In genomic region chr18:48184118-48184517, GRCh38 we compare ENCODE assay signal across 21 cellular contexts.
"Had no signal": no experiment of that assay in that cellular context is flagged by ENCODE, and none has a peak within 500 bp of the region (broad histone marks: within the 10 kb centered on the region; RNA-seq: fewer than 3 reads in every experiment).

No MANE protein-coding gene starts in this region.

- H3K4me3 ChIP-seq: coronary artery, heart right ventricle, mucosa of descending colon, thoracic aorta had no signal

- H3K4me2 ChIP-seq: SK-N-SH had no signal

- H3K9ac ChIP-seq: SK-N-SH had no signal

- DNase-seq: activated CD4-positive, alpha-beta memory T cell treated with anti-CD3 and anti-CD28 coated beads for 36 hours; activated gamma-delta T cell; activated T-cell treated with anti-CD3 and anti-CD28 coated beads, Interleukin-2, amount 50 U/mL, for 48 hours; central memory CD4-positive, alpha-beta T cell; effector CD4-positive, alpha-beta T cell; heart right ventricle; left cardiac atrium; mucosa of descending colon; naive thymus-derived CD4-positive, alpha-beta T cell; posterior cingulate gyrus; right cardiac atrium; SK-N-SH; stimulated activated naive CD8-positive, alpha-beta T cell treated with anti-CD3 and anti-CD28 coated beads, Interleukin-15, amount 100 ng/mL, for 72 hours; T-helper 1 cell; T1000; WERI-Rb-1 had no signal

- H3K4me3 Mint-ChIP-seq: activated CD4-positive, alpha-beta memory T cell treated with anti-CD3 and anti-CD28 coated beads for 36 hours; activated naive CD8-positive, alpha-beta T cell; naive thymus-derived CD4-positive, alpha-beta T cell; stimulated activated naive CD8-positive, alpha-beta T cell treated with anti-CD3 and anti-CD28 coated beads, Interleukin-15, amount 100 ng/mL, for 72 hours had no signal

- H3K27ac ChIP-seq: coronary artery, heart right ventricle, thoracic aorta, WERI-Rb-1 had no signal

- H3K27ac Mint-ChIP-seq: activated CD4-positive, alpha-beta memory T cell treated with anti-CD3 and anti-CD28 coated beads for 36 hours; activated naive CD8-positive, alpha-beta T cell; naive thymus-derived CD4-positive, alpha-beta T cell had no signal

- FAIRE-seq: frontal cortex had no signal

- H3K9me3 Mint-ChIP-seq: activated CD4-positive, alpha-beta memory T cell treated with anti-CD3 and anti-CD28 coated beads for 36 hours; brain; stimulated activated naive CD8-positive, alpha-beta T cell treated with anti-CD3 and anti-CD28 coated beads, Interleukin-15, amount 100 ng/mL, for 72 hours had no signal

- H3K36me3 ChIP-seq: heart right ventricle, thoracic aorta, WERI-Rb-1 had no signal

- ATAC-seq: mucosa of descending colon; naive thymus-derived CD4-positive, alpha-beta T cell; right cardiac atrium; stimulated activated naive CD8-positive, alpha-beta T cell treated with anti-CD3 and anti-CD28 coated beads, Interleukin-15, amount 100 ng/mL, for 72 hours had no signal

- H3K36me3 Mint-ChIP-seq: activated CD4-positive, alpha-beta memory T cell treated with anti-CD3 and anti-CD28 coated beads for 36 hours; activated naive CD8-positive, alpha-beta T cell; brain; naive thymus-derived CD4-positive, alpha-beta T cell had no signal

- H3K4me1 Mint-ChIP-seq: stimulated activated naive CD8-positive, alpha-beta T cell treated with anti-CD3 and anti-CD28 coated beads, Interleukin-15, amount 100 ng/mL, for 72 hours had no signal

- H3K9me3 ChIP-seq: heart right ventricle, mucosa of descending colon, SK-N-SH, thoracic aorta had no signal

- H3K27me3 ChIP-seq: heart right ventricle had no signal
